ENCODE assay signal across 30 cellular contexts in genomic region chr10:53395449-53395848, GRCh38.
"Had no signal": no experiment of that assay in that cellular context is flagged by ENCODE, and none has a peak within 500 bp of the region (broad histone marks: within the 10 kb centered on the region; RNA-seq: fewer than 3 reads in every experiment).

No MANE protein-coding gene starts in this region.

- H3K27ac Mint-ChIP-seq: activated naive CD8-positive, alpha-beta T cell; activated T-cell treated with anti-CD3 and anti-CD28 coated beads, Interleukin-2, amount 50 U/mL, for 72 hours; immature natural killer cell; nephron; progenitor cell of endocrine pancreas; stimulated activated memory B cell treated with anti-CD40 and anti-IgM and Interleukin-4, amounts not matched to agents 10 μg/mL and 1 μg/mL and 100 μg/mL, for 72 hours; stimulated activated naive CD8-positive, alpha-beta T cell treated with anti-CD3 and anti-CD28 coated beads, Interleukin-15, amount 100 ng/mL, for 72 hours; T-helper 2 cell treated with Interferon-gamma antibody and Interleukin-4, amounts not matched to agents 5 μg/mL and 100 μg/mL, for 36 hours had no signal

- DNase-seq: activated CD4-positive, alpha-beta T cell treated with anti-CD3 and anti-CD28 coated beads for 4 hours; activated CD4-positive, alpha-beta T cell treated with anti-CD3 and anti-CD28 coated beads, Interleukin-2, amount 50 U/mL, for 4 hours; activated effector memory CD4-positive, alpha-beta T cell treated with Interleukin-2 at 50 U/mL for 16 hours; activated naive CD4-positive, alpha-beta T cell treated with Interleukin-2 at 50 U/mL for 16 hours; activated T-cell treated with anti-CD3 and anti-CD28 coated beads for 4 hours; activated T-cell treated with anti-CD3 and anti-CD28 coated beads, Interleukin-2, amount 50 U/mL, for 72 hours; anterior cingulate cortex; dermis blood vessel endothelial cell; effector CD4-positive, alpha-beta T cell; foreskin fibroblast; head of caudate nucleus; hippocampal formation; immature natural killer cell; kidney; left lung; mucosa of descending colon; ovary; right lobe of liver; stimulated activated CD4-positive, alpha-beta T cell treated with anti-CD3 and anti-CD28 coated beads, Interleukin-12 subunit alpha, Interleukin-12 subunit beta, amount 100 ng/mL, for 4 hours; stimulated activated CD4-positive, alpha-beta T cell treated with anti-CD3 and anti-CD28 coated beads, Interleukin-4, amount 100 ng/mL, for 24 hours; stimulated activated naive CD8-positive, alpha-beta T cell treated with anti-CD3 and anti-CD28 coated beads, Interleukin-15, amount 100 ng/mL, for 72 hours; T-helper 1 cell; thyroid gland; upper lobe of right lung had no signal

- ATAC-seq: activated T-cell treated with anti-CD3 and anti-CD28 coated beads, Interleukin-2, amount 50 U/mL, for 72 hours; left lung; mucosa of descending colon; right lobe of liver; stimulated activated memory B cell treated with anti-CD40 and anti-IgM and Interleukin-4, amounts not matched to agents 10 μg/mL and 1 μg/mL and 100 μg/mL, for 72 hours; stimulated activated naive CD8-positive, alpha-beta T cell treated with anti-CD3 and anti-CD28 coated beads, Interleukin-15, amount 100 ng/mL, for 72 hours; upper lobe of right lung had no signal

- H3K4me3 Mint-ChIP-seq: activated naive CD8-positive, alpha-beta T cell; activated T-cell treated with anti-CD3 and anti-CD28 coated beads, Interleukin-2, amount 50 U/mL, for 72 hours; immature natural killer cell; nephron; stimulated activated memory B cell treated with anti-CD40 and anti-IgM and Interleukin-4, amounts not matched to agents 10 μg/mL and 1 μg/mL and 100 μg/mL, for 72 hours; stimulated activated naive CD8-positive, alpha-beta T cell treated with anti-CD3 and anti-CD28 coated beads, Interleukin-15, amount 100 ng/mL, for 72 hours; T-helper 2 cell treated with Interferon-gamma antibody and Interleukin-4, amounts not matched to agents 5 μg/mL and 100 μg/mL, for 36 hours had no signal

- H3K4me3 ChIP-seq: left lung, lung, mucosa of descending colon, ovary, right lobe of liver, thyroid gland, upper lobe of right lung had no signal

- H3K27me3 Mint-ChIP-seq: activated naive CD8-positive, alpha-beta T cell; progenitor cell of endocrine pancreas; stimulated activated memory B cell treated with anti-CD40 and anti-IgM and Interleukin-4, amounts not matched to agents 10 μg/mL and 1 μg/mL and 100 μg/mL, for 72 hours; stimulated activated naive CD8-positive, alpha-beta T cell treated with anti-CD3 and anti-CD28 coated beads, Interleukin-15, amount 100 ng/mL, for 72 hours had no signal

- H3K36me3 Mint-ChIP-seq: activated naive CD8-positive, alpha-beta T cell; stimulated activated memory B cell treated with anti-CD40 and anti-IgM and Interleukin-4, amounts not matched to agents 10 μg/mL and 1 μg/mL and 100 μg/mL, for 72 hours had no signal

- H3K4me1 Mint-ChIP-seq: immature natural killer cell; nephron; stimulated activated memory B cell treated with anti-CD40 and anti-IgM and Interleukin-4, amounts not matched to agents 10 μg/mL and 1 μg/mL and 100 μg/mL, for 72 hours; stimulated activated naive CD8-positive, alpha-beta T cell treated with anti-CD3 and anti-CD28 coated beads, Interleukin-15, amount 100 ng/mL, for 72 hours had no signal
